23 cellular contexts compared by ENCODE assay signal in the genomic region with DNA sequence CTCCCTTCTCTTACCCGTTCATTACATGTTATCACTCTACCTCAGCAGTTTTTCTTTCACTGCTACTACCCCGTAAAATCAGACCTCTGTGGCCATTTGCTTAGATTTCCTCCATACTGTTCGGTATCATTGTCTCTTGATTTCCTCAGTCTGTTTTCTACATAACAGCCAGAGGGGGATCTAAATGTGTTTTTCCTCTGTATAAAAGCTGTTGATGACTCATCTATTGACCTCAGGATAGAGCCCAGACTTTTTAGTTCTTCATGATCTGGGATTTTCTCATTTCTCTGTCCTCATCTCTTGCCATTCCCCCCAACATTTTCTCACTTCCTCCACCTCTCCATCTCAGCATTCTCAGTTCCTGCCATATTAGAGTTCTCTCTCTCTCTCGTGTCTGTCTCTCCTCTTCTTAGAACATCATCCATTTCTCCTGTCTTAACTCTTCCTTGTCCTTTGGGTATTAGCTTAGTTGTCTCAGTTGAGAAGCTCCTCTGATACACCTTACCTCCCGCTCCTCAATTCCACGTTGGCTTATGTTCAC. TPM values are rescaled to one million over a fixed set of nuclear protein-coding genes. Genes with fewer than 3 reads are reported as not detected.
DNase-seq lines count a peak whose midpoint lies in the region; ATAC-seq, FAIRE-seq and TF ChIP-seq lines count a peak whose summit lies in the region.
"Had no signal": no experiment of that assay in that cellular context is flagged by ENCODE, and none has a peak within 500 bp of the region (broad histone marks: within the 10 kb centered on the region; RNA-seq: fewer than 3 reads in every experiment).

No MANE protein-coding gene starts in this region.

- no peak overlapping the region for H2BK12ac ChIP-seq in mesenchymal stem cell (ENCODE audit: low read length in 2 of 2)

- no peak for FAIRE-seq in K562 (lab: Jason Lieb, UNC)
- FAIRE-seq: urothelium cell line had no signal

- WGBS in K562 (ENCODE audit: insufficient coverage, low coverage, missing lambda C conversion rate): 77% methylated on average over 6 of the region's 6 CpGs
- WGBS in mesenchymal stem cell: 99% methylated on average over 5 of the region's 6 CpGs
- WGBS in prostate gland: 85% methylated on average over 6 of the region's 6 CpGs
- WGBS in gastroesophageal sphincter (ENCODE audit: low coverage in 1 of 2), 2 donors: 74 to 75% methylated on average over 4 to 6 of the region's 6 CpGs

- no peak for TF ChIP-seq POLR2A in K562 (conservative IDR thresholded peaks at IDR 0.05)
- TF ChIP-seq POLR2A in prostate gland (IDR thresholded peaks at IDR 0.05): no peak
- no peak for TF ChIP-seq POLR2A in gastroesophageal sphincter (IDR thresholded peaks at IDR 0.05)

- no peak overlapping the region for H2BK15ac ChIP-seq in mesenchymal stem cell (ENCODE audit: low read depth, poor library complexity, severe bottlenecking)

- H3K36me3 ChIP-seq in K562 (ENCODE audit: control insufficient read depth, insufficient read depth, low read length) (peaks cover 83% of the 10 kb centered on the region), mesenchymal stem cell (ENCODE audit: control insufficient read depth in 1 of 2, insufficient read depth in 2 of 2, low read depth in 1 of 2, low read length in 2 of 2) (peaks cover 8 to 76% of the 10 kb centered on the region in 2 experiments), prostate gland (peaks cover 0 to 3% of the 10 kb centered on the region in 2 donors), gastroesophageal sphincter (peaks cover 0 to 77% of the 10 kb centered on the region in 2 donors)

- no peak overlapping the region for H3K18ac ChIP-seq in mesenchymal stem cell (ENCODE audit: low read depth in 1 of 2, low read length in 2 of 2)

- H4K8ac ChIP-seq in mesenchymal stem cell (ENCODE audit: low read length): no peak overlapping the region

- H3K9me3 Mint-ChIP-seq in Calu3 (ENCODE audit: low read depth, unreplicated experiment): no peaks in the 10 kb centered on the region
- H3K9me3 Mint-ChIP-seq: activated naive CD8-positive, alpha-beta T cell treated with anti-CD3 and anti-CD28 coated beads, Interleukin-2, amount 10 ng/mL, durations not matched to agents 7 days and 5 days; CD8-positive, alpha-beta memory T cell had no signal

- TF ChIP-seq CTCF in Calu3 (IDR thresholded peaks at IDR 0.05; ENCODE audit: unreplicated experiment) (no peak), K562 (IDR thresholded peaks at IDR 0.05 in 2 of 3, conservative IDR thresholded peaks at IDR 0.05 in 1 of 3; ENCODE audit: insufficient read depth in 2 of 3, low read depth in 1 of 3, low read length in 3 of 3) (no peak), prostate gland (IDR thresholded peaks at IDR 0.05) (no peak), gastroesophageal sphincter (IDR thresholded peaks at IDR 0.05) (no peak)

- H3K9me3 ChIP-seq in K562 (replicated peaks; ENCODE audit: control insufficient read depth, insufficient read depth, low read depth, low read length) (no peaks in the 10 kb centered on the region), mesenchymal stem cell (ENCODE audit: control insufficient read depth, low read length) (no peaks in the 10 kb centered on the region), prostate gland (no peaks in the 10 kb centered on the region), gastroesophageal sphincter (no peaks in the 10 kb centered on the region)
- H3K9me3 ChIP-seq: right lobe of liver had no signal

- H3K9ac ChIP-seq in K562 (ENCODE audit: insufficient read depth in 1 of 2, low read depth in 2 of 2, low read length in 2 of 2): no peak overlapping the region
- H3K9ac ChIP-seq in mesenchymal stem cell (ENCODE audit: low read length): no peak overlapping the region

- BruUV-seq in Calu3 (replicated peaks; lab: Mats Ljungman, UMichigan) (no TSS peak), K562 (replicated peaks; lab: Mats Ljungman, UMichigan) (no TSS peak)

- no peak for ATAC-seq in K562
- ATAC-seq in Right ventricle myocardium inferior: no peak
- ATAC-seq in GM18870 (IDR thresholded peaks at IDR 0.05; ENCODE audit: unreplicated experiment): no peak
- no peak for ATAC-seq in gastroesophageal sphincter

- H2BK5ac ChIP-seq in mesenchymal stem cell (ENCODE audit: low read depth, low read length, poor library complexity, severe bottlenecking): no peak overlapping the region

- TF ChIP-seq RAD21 in K562 (CRISPR knock-in tag; conservative IDR thresholded peaks at IDR 0.05 in 1 of 2, IDR thresholded peaks at IDR 0.05 in 1 of 2): no peak

- no peak overlapping the region for H2BK120ac ChIP-seq in mesenchymal stem cell (ENCODE audit: low read depth, low read length)

- H3K4ac ChIP-seq in mesenchymal stem cell (ENCODE audit: low read depth in 1 of 2, low read length in 2 of 2): no peak overlapping the region

- DNase-seq in Calu3: no peak
- peak; percentile 34 for DNase-seq in LHCN-M2 (ENCODE audit: low read depth)
- DNase-seq in K562 (ENCODE audit: extremely low read depth in 1 of 4, low spot score in 3 of 4): no peak
- DNase-seq in mesenchymal stem cell: peak; percentile 43
- no peak for DNase-seq in Right ventricle myocardium inferior (ENCODE audit: missing footprints)
- no peak for DNase-seq in prostate gland (ENCODE audit: low spot score)
- DNase-seq: activated naive CD8-positive, alpha-beta T cell treated with anti-CD3 and anti-CD28 coated beads, Interleukin-2, amount 10 ng/mL, durations not matched to agents 7 days and 5 days; activated T-cell treated with anti-CD3 and anti-CD28 coated beads for 4 hours; CD8-positive, alpha-beta memory T cell; effector CD8-positive, alpha-beta T cell; NCI-H1092; NCI-H2107; NCI-H524 treated with DMSO at 0.1 percent for 48 hours; nucleus accumbens; PC-9; right lobe of liver; stimulated activated CD4-positive, alpha-beta T cell treated with anti-CD3 and anti-CD28 coated beads, Interleukin-1b, Interleukin-23, amount 100 ng/mL, for 48 hours had no signal

- no peaks in the 10 kb centered on the region for H3K27me3 ChIP-seq in K562 (ENCODE audit: control insufficient read depth in 2 of 2, insufficient read depth in 2 of 2, low read length in 2 of 2)
- H3K27me3 ChIP-seq in mesenchymal stem cell (ENCODE audit: control insufficient read depth in 1 of 2, insufficient read depth in 1 of 2, low read length in 2 of 2): no peaks in the 10 kb centered on the region
- H3K27me3 ChIP-seq in prostate gland (replicated peaks; ENCODE audit: insufficient read depth): no peaks in the 10 kb centered on the region
- H3K27me3 ChIP-seq in gastroesophageal sphincter: no peaks in the 10 kb centered on the region
- H3K27me3 ChIP-seq: cardiac muscle cell, right lobe of liver had no signal

- peak overlapping the region; percentile 4 for H3K27ac Mint-ChIP-seq in Calu3 (ENCODE audit: unreplicated experiment)
- H3K27ac Mint-ChIP-seq: activated naive CD8-positive, alpha-beta T cell treated with anti-CD3 and anti-CD28 coated beads, Interleukin-2, amount 10 ng/mL, durations not matched to agents 7 days and 5 days had no signal

- H2AFZ ChIP-seq in K562 (ENCODE audit: low read depth, low read length): no peak overlapping the region
- H2AFZ ChIP-seq in mesenchymal stem cell (ENCODE audit: low read depth, low read length): no peak overlapping the region
- H2AFZ ChIP-seq: PC-9 had no signal

- no peak overlapping the region for H3K4me3 Mint-ChIP-seq in Calu3 (ENCODE audit: low read depth, unreplicated experiment)
- H3K4me3 Mint-ChIP-seq: activated naive CD8-positive, alpha-beta T cell treated with anti-CD3 and anti-CD28 coated beads, Interleukin-2, amount 10 ng/mL, durations not matched to agents 7 days and 5 days had no signal

- CTCF ChIA-PET in Calu3 (lab: Charles Lee): no interaction called here
- CTCF ChIA-PET in K562 (lab: Yijun Ruan, JAX; ENCODE audit: low intra/inter-chr PET ratio): no interaction called here

- POLR2A ChIA-PET in K562 (lab: Yijun Ruan, JAX): interaction anchor here (2.1 kb wide), 1 partner anchor 10 kb away, joined by 8 read pairs; a partner anchor contains a TSS

- H3K9me1 ChIP-seq in K562 (ENCODE audit: control insufficient read depth, insufficient read depth, low read length): no peaks in the 10 kb centered on the region

- H3K36me3 Mint-ChIP-seq in Calu3 (ENCODE audit: insufficient read depth, unreplicated experiment): peaks cover 5% of the 10 kb centered on the region

- TF ChIP-seq EP300 in K562 (IDR thresholded peaks at IDR 0.05; ENCODE audit: low read length) (no peak), gastroesophageal sphincter (IDR thresholded peaks at IDR 0.05) (no peak)

- H3K27ac ChIP-seq in K562 (ENCODE audit: extremely low read depth, low read depth, low read length): no peak overlapping the region
- no peak overlapping the region for H3K27ac ChIP-seq in mesenchymal stem cell (ENCODE audit: low read length, poor library complexity, severe bottlenecking)
- no peak overlapping the region for H3K27ac ChIP-seq in prostate gland
- H3K27ac ChIP-seq in gastroesophageal sphincter: no peak overlapping the region
- H3K27ac ChIP-seq: cardiac muscle cell, right lobe of liver had no signal

- no peak overlapping the region for H4K91ac ChIP-seq in mesenchymal stem cell (ENCODE audit: low read length)

- H3K79me1 ChIP-seq in mesenchymal stem cell (replicated peaks; ENCODE audit: low read length, poor library complexity, severe bottlenecking): peaks cover 26% of the 10 kb centered on the region

- H3K4me3 ChIP-seq in K562 (no peak overlapping the region), mesenchymal stem cell (ENCODE audit: insufficient read depth in 1 of 2, low read depth in 1 of 2, low read length in 2 of 2) (no peak overlapping the region), prostate gland (no peak overlapping the region), gastroesophageal sphincter (no peak overlapping the region)
- H3K4me3 ChIP-seq: cardiac muscle cell, PC-9, right lobe of liver had no signal

- H3K79me2 ChIP-seq in K562 (ENCODE audit: control insufficient read depth, insufficient read depth, low read length): peaks cover 35% of the 10 kb centered on the region

- peaks cover 41% of the 10 kb centered on the region for H3K4me1 Mint-ChIP-seq in Calu3 (ENCODE audit: low read depth, unreplicated experiment)

- 0 out of 2 replicates have a peak, but pooled peaks cover 18% of the 10 kb centered on the region for H4K20me1 ChIP-seq in K562 (replicated peaks; ENCODE audit: control insufficient read depth, insufficient read depth, low read length)

- no peaks in the 10 kb centered on the region for H3K27me3 Mint-ChIP-seq in Calu3 (ENCODE audit: unreplicated experiment)
- H3K27me3 Mint-ChIP-seq: activated naive CD8-positive, alpha-beta T cell treated with anti-CD3 and anti-CD28 coated beads, Interleukin-2, amount 10 ng/mL, durations not matched to agents 7 days and 5 days; CD8-positive, alpha-beta memory T cell had no signal

- in situ Hi-C loops in K562 (cut with MboI): no loop called here

- no peaks in the 10 kb centered on the region for H3K4me1 ChIP-seq in K562 (replicated peaks in 1 of 2; ENCODE audit: control insufficient read depth in 2 of 2, insufficient read depth in 2 of 2, low read length in 2 of 2)
- H3K4me1 ChIP-seq in mesenchymal stem cell (ENCODE audit: control insufficient read depth, insufficient read depth, low read depth, low read length): no peaks in the 10 kb centered on the region
- no peaks in the 10 kb centered on the region for H3K4me1 ChIP-seq in prostate gland (replicated peaks)
- peaks cover 0 to 12% (median 0%) of the 10 kb centered on the region in 3 donors for H3K4me1 ChIP-seq in gastroesophageal sphincter

- H2AK5ac ChIP-seq in mesenchymal stem cell (ENCODE audit: low read length, severe bottlenecking): no peak overlapping the region

- H3K4me2 ChIP-seq in K562 (ENCODE audit: insufficient read depth, low read length): no peak overlapping the region
- H3K4me2 ChIP-seq in mesenchymal stem cell (ENCODE audit: low read length, poor library complexity, severe bottlenecking): no peak overlapping the region
- H3K4me2 ChIP-seq: PC-9 had no signal

- H3K14ac ChIP-seq in mesenchymal stem cell (ENCODE audit: low read length in 2 of 2): no peak overlapping the region

- no peak overlapping the region for H3K23ac ChIP-seq in mesenchymal stem cell (ENCODE audit: low read length in 2 of 2)

- intact Hi-C loops in Calu3 (cut with micrococcal nuclease; ENCODE audit: unreplicated experiment): no loop called here
- intact Hi-C loops in K562 (cut with micrococcal nuclease): no loop called here
- intact Hi-C loops in Right ventricle myocardium inferior (cut with DNase I): no loop called here
- intact Hi-C loops in prostate gland (cut with DNase I): no loop called here

RNA-seq across cellular contexts. Expression of a gene that starts 10.5 kb away (rescaled TPM):
- 7.4 and 14.7 TPM in 2 replicates for total RNA-seq in Calu3 (2022)
- 4.0 and 4.4 TPM in 2 replicates for total RNA-seq in LHCN-M2 (2014; rRNA removed)
- polyA plus RNA-seq in LHCN-M2 (2012): 2.1 TPM
- 45.0 and 82.9 TPM in 2 replicates for total RNA-seq in K562 (2011; cell fraction: chromatin; rRNA removed; ENCODE audit: low replicate concordance)
- 21.7 and 25.0 TPM in 2 replicates for total RNA-seq in K562 (2011; cell fraction: nucleolus; rRNA removed)
- 43.3 and 74.3 TPM in 2 replicates for total RNA-seq in K562 (2011; cell fraction: nucleoplasm; rRNA removed)
- 5.6 and 5.9 TPM in 2 replicates for total RNA-seq in K562 (2014; rRNA removed)
- total RNA-seq in K562 (2014; rRNA removed; fragmentation: Illumina TruSeq; extraction: Trizol): 13.6 and 16.0 TPM in 2 replicates
- 13.7 and 15.6 TPM in 2 replicates for total RNA-seq in K562 (2015; rRNA removed; fragmentation: Illumina TruSeq; extraction: Trizol)
- 10.9 and 13.3 TPM in 2 replicates for total RNA-seq in K562 (2021)
- 16.6 and 18.8 TPM in 2 replicates for polyA plus RNA-seq in K562 (2011; rRNA removed)
- polyA plus RNA-seq in K562 (2011; cell fraction: cytosol; rRNA removed): 2.9 and 13.2 TPM in 2 replicates
- 22.7 and 36.7 TPM in 2 replicates for polyA plus RNA-seq in K562 (2011; cell fraction: nucleus; rRNA removed)
- 6.3 TPM in 2 replicates for polyA plus RNA-seq in K562 (2012)
- polyA plus RNA-seq in K562 (2014; fragmentation: Illumina TruSeq; extraction: Trizol): 8.3 and 8.6 TPM in 2 replicates
- polyA plus RNA-seq in K562 (2014; fragmentation: Nextera tagmentation; extraction: Ambion mirVana): 1 to 10 TPM; 2.0 to 2.8 TPM
- 11.0 and 11.7 TPM in 2 replicates for polyA plus RNA-seq in K562 (2014; rRNA removed)
- polyA minus RNA-seq in K562 (2011; rRNA and poly(A)+ RNA removed): 23.5 and 27.6 TPM in 2 replicates
- polyA minus RNA-seq in K562 (2011; cell fraction: cytosol; rRNA and poly(A)+ RNA removed): 3.9 and 5.8 TPM in 2 replicates
- polyA minus RNA-seq in K562 (2011; cell fraction: nucleus; rRNA and poly(A)+ RNA removed): 19.0 and 27.2 TPM in 2 replicates
- polyA plus RNA-seq in mesenchymal stem cell (2013, experiment 1 of 2): 4.1 TPM
- polyA plus RNA-seq in mesenchymal stem cell (2013, experiment 2 of 2): 3.6 TPM
- total RNA-seq in Right ventricle myocardium inferior: 3.4 TPM
- total RNA-seq in prostate gland: 10 to 100 TPM in 1 of 2 donors, 1 to 10 TPM in 1; 5.3 to 16.5 TPM
- total RNA-seq in gastroesophageal sphincter: 1 to 10 TPM; 6.2 to 9.0 (median 7.9) TPM

RNA-seq across cellular contexts. Expression of a gene that starts 30.7 kb away (rescaled TPM):
- total RNA-seq in Calu3 (2022) (not detected in 2 replicates), LHCN-M2 (2014; rRNA removed) (not detected in 2 replicates), K562 (2014; rRNA removed) (not detected in 2 replicates), K562 (2014; rRNA removed; fragmentation: Illumina TruSeq; extraction: Trizol) (not detected in 2 replicates), K562 (2015; rRNA removed; fragmentation: Illumina TruSeq; extraction: Trizol) (not detected in 2 replicates), K562 (2021) (not detected in 2 replicates), Right ventricle myocardium inferior (not detected), prostate gland (not detected), gastroesophageal sphincter (not detected)
- polyA plus RNA-seq in LHCN-M2 (2012): not detected
- not detected in 2 replicates for total RNA-seq in K562 (2011; cell fraction: chromatin; rRNA removed; ENCODE audit: low replicate concordance)
- not detected in 2 replicates for total RNA-seq in K562 (2011; cell fraction: nucleolus; rRNA removed)
- total RNA-seq in K562 (2011; cell fraction: nucleoplasm; rRNA removed): not detected in 2 replicates
- polyA plus RNA-seq in K562 (2011; rRNA removed) (not detected in 2 replicates), K562 (2014; fragmentation: Illumina TruSeq; extraction: Trizol) (not detected in 2 replicates), K562 (2014; fragmentation: Nextera tagmentation; extraction: Ambion mirVana) (not detected), K562 (2014; rRNA removed) (not detected in 2 replicates)
- not detected in 2 replicates for polyA plus RNA-seq in K562 (2011; cell fraction: cytosol; rRNA removed)
- polyA plus RNA-seq in K562 (2011; cell fraction: nucleus; rRNA removed): not detected in 2 replicates
- not detected in 2 replicates for polyA plus RNA-seq in K562 (2012)
- polyA minus RNA-seq in K562 (2011; rRNA and poly(A)+ RNA removed): not detected in 2 replicates
- polyA minus RNA-seq in K562 (2011; cell fraction: cytosol; rRNA and poly(A)+ RNA removed): not detected in 2 replicates
- not detected in 2 replicates for polyA minus RNA-seq in K562 (2011; cell fraction: nucleus; rRNA and poly(A)+ RNA removed)
- polyA plus RNA-seq in mesenchymal stem cell (2013, experiment 1 of 2): not detected
- not detected for polyA plus RNA-seq in mesenchymal stem cell (2013, experiment 2 of 2)
- total RNA-seq: activated naive CD8-positive, alpha-beta T cell treated with anti-CD3 and anti-CD28 coated beads, Interleukin-2, amount 10 ng/mL, durations not matched to agents 7 days and 5 days; cardiac muscle cell; CD8-positive, alpha-beta memory T cell; Daoy; mononuclear cell; PC-9; right lobe of liver had no signal
- polyA plus RNA-seq: cardiac muscle cell; CD8-positive, alpha-beta memory T cell had no signal

Comparison
In these comparisons a context has a peak if more than half of its experiments do, and no peak if none do; other contexts are left out.
1. DNase-seq: peak in LHCN-M2 (single experiment) and mesenchymal stem cell (single experiment); none in Calu3 (single experiment), K562 (0 of 4), Right ventricle myocardium inferior (single experiment) and prostate gland (single experiment).